ENCODE assay signal across 1 cellular context in genomic region chr14:68293404-68293803, GRCh38.
TF ChIP-seq lines count a peak whose summit lies in the region.

No MANE protein-coding gene starts in this region.

TF ChIP-seq in GM23338, 12 proteins besides CTCF, POLR2A, EP300 and RAD21:
- TF ChIP-seq ZNF462 (CRISPR knock-in tag; IDR thresholded peaks at IDR 0.05) (no peak), ETS1 (IDR thresholded peaks at IDR 0.05) (no peak), EZH2 (IDR thresholded peaks at IDR 0.05; ENCODE audit: low read depth, unreplicated experiment) (no peak), POLR2AphosphoS5 (IDR thresholded peaks at IDR 0.05; ENCODE audit: low read depth) (no peak), EZH2phosphoT487 (IDR thresholded peaks at IDR 0.05; ENCODE audit: unreplicated experiment) (no peak), REST (IDR thresholded peaks at IDR 0.05; ENCODE audit: unreplicated experiment) (no peak), CREB1 (CRISPR knock-in tag; IDR thresholded peaks at IDR 0.05; ENCODE audit: low read depth) (no peak)
TF ChIP-seq in GM23338: peak in this region for 0.
